1 cellular context compared by ENCODE assay signal in genomic region chr16:50960517-50961202, GRCh38.
TF ChIP-seq lines count a peak whose summit lies in the region.

No MANE protein-coding gene starts in this region.

TF ChIP-seq in H1, 55 proteins besides CTCF, POLR2A, EP300 and RAD21:
- TF ChIP-seq TBP (IDR thresholded peaks at IDR 0.05; ENCODE audit: low read depth, low read length): no peak
- TF ChIP-seq EZH2 (IDR thresholded peaks at IDR 0.05; ENCODE audit: low read depth, low read length, severe bottlenecking): no peak
- TF ChIP-seq POU5F1 (IDR thresholded peaks at IDR 0.05; ENCODE audit: low read depth, low read length): no peak
- TF ChIP-seq CHD7 (IDR thresholded peaks at IDR 0.05; ENCODE audit: insufficient replicate concordance, low read length): no peak
- no peak for TF ChIP-seq GABPA (IDR thresholded peaks at IDR 0.05; ENCODE audit: borderline replicate concordance, insufficient read depth, low read length)
- TF ChIP-seq MAX (IDR thresholded peaks at IDR 0.05): no peak
- no peak for TF ChIP-seq MAFK (IDR thresholded peaks at IDR 0.05; ENCODE audit: low read depth, low read length)
- no peak for TF ChIP-seq GTF2F1 (IDR thresholded peaks at IDR 0.05; ENCODE audit: borderline replicate concordance, low read depth, low read length)
- TF ChIP-seq BRCA1 (IDR thresholded peaks at IDR 0.05; ENCODE audit: low read depth, low read length): no peak
- no peak for TF ChIP-seq HDAC6 (IDR thresholded peaks at IDR 0.05; ENCODE audit: low read depth, low read length)
- no peak for TF ChIP-seq TAF7 (optimal IDR thresholded peaks at IDR 0.05; ENCODE audit: borderline replicate concordance, low read depth, low read length)
- TF ChIP-seq SAP30 (IDR thresholded peaks at IDR 0.05; ENCODE audit: insufficient read depth, insufficient replicate concordance, low read length): no peak
- TF ChIP-seq SUZ12 (IDR thresholded peaks at IDR 0.05; ENCODE audit: low read length): no peak
